ENCODE assay signal across 9 cellular contexts in genomic region chr14:20802341-20803084, GRCh38. TPM values are rescaled to one million over a fixed set of nuclear protein-coding genes. Genes with fewer than 3 reads are reported as not detected.
DNase-seq lines count a peak whose midpoint lies in the region; ATAC-seq and TF ChIP-seq lines count a peak whose summit lies in the region.
"Had no signal": no experiment of that assay in that cellular context is flagged by ENCODE, and none has a peak within 500 bp of the region (broad histone marks: within the 10 kb centered on the region; RNA-seq: fewer than 3 reads in every experiment).

Gene RNASE1, minus strand, starts transcription at chr14:20802844. Its CDS starts 776 bp downstream, at chr14:20802068.

- H3K4me1 ChIP-seq in Peyer's patch (peaks cover 0 to 15% (median 7%) of the 10 kb centered on the region in 4 donors), thoracic aorta (ENCODE audit: control insufficient read depth in 1 of 2, low read depth in 2 of 2) (no peaks in the 10 kb centered on the region)

- no peak within 1 kb of the TSS for H3K4me3 Mint-ChIP-seq in activated naive CD4-positive, alpha-beta T cell treated with anti-CD3 and anti-CD28 coated beads for 36 hours
- H3K4me3 Mint-ChIP-seq: activated CD4-positive, alpha-beta memory T cell treated with anti-CD3 and anti-CD28 coated beads, Interleukin-2, amount 10 ng/mL, durations not matched to agents 7 days and 5 days had no signal

- H3K36me3 ChIP-seq in Peyer's patch = no peaks in the 10 kb centered on the region
- no peaks in the 10 kb centered on the region for H3K36me3 ChIP-seq in thoracic aorta

- H3K27ac Mint-ChIP-seq in activated naive CD4-positive, alpha-beta T cell treated with anti-CD3 and anti-CD28 coated beads for 36 hours = no peak within 1 kb of the TSS
- H3K27ac Mint-ChIP-seq: activated CD4-positive, alpha-beta memory T cell treated with anti-CD3 and anti-CD28 coated beads, Interleukin-2, amount 10 ng/mL, durations not matched to agents 7 days and 5 days had no signal

- TF ChIP-seq CTCF in Peyer's patch (IDR thresholded peaks at IDR 0.05) = no peak
- TF ChIP-seq CTCF in fibroblast of pulmonary artery (IDR thresholded peaks at IDR 0.05; ENCODE audit: low read length, missing control alignments) = no peak
- no peak for TF ChIP-seq CTCF in thoracic aorta (IDR thresholded peaks at IDR 0.05)

- H3K9me3 ChIP-seq in Peyer's patch = no peaks in the 10 kb centered on the region
- no peaks in the 10 kb centered on the region for H3K9me3 ChIP-seq in thoracic aorta

- CTCF ChIA-PET in activated naive CD4-positive, alpha-beta T cell treated with anti-CD3 and anti-CD28 coated beads for 36 hours (lab: Charles Lee) = no interaction called here

- H3K27me3 ChIP-seq in Peyer's patch (no peaks in the 10 kb centered on the region), thoracic aorta (replicated peaks; ENCODE audit: insufficient read depth) (no peaks in the 10 kb centered on the region)

- no peaks in the 10 kb centered on the region for H3K9me3 Mint-ChIP-seq in activated naive CD4-positive, alpha-beta T cell treated with anti-CD3 and anti-CD28 coated beads for 36 hours
- H3K9me3 Mint-ChIP-seq: activated CD4-positive, alpha-beta memory T cell treated with anti-CD3 and anti-CD28 coated beads, Interleukin-2, amount 10 ng/mL, durations not matched to agents 7 days and 5 days had no signal

- ATAC-seq in thoracic aorta (ENCODE audit: insufficient number of reproducible peaks, low FRiP score, low read depth) (no peak), GM21723 (IDR thresholded peaks at IDR 0.05; ENCODE audit: unreplicated experiment) (no peak)

- H3K27me3 Mint-ChIP-seq in activated naive CD4-positive, alpha-beta T cell treated with anti-CD3 and anti-CD28 coated beads for 36 hours (ENCODE audit: low read depth) = no peaks in the 10 kb centered on the region

- peak within 1 kb of the TSS in 3 of 4 donors; percentile 9 to 38 (median 34) for H3K4me3 ChIP-seq in Peyer's patch
- H3K4me3 ChIP-seq in fibroblast of pulmonary artery (replicated peaks; ENCODE audit: low read depth, low read length) = no peak within 1 kb of the TSS
- H3K4me3 ChIP-seq in thoracic aorta = peak within 1 kb of the TSS; percentile 62

- DNase-seq in Peyer's patch = peak in 2 of 3 donors; percentile 59 to 77
- DNase-seq in fibroblast of pulmonary artery (ENCODE audit: low read depth) = peak; percentile 30
- DNase-seq in mucosa of gallbladder (ENCODE audit: low spot score) = peak; percentile 73
- no peak for DNase-seq in thoracic aorta (ENCODE audit: low spot score)
- no peak for DNase-seq in MV-4-11 (lab: John Stamatoyannopoulos, UW)
- DNase-seq in activated naive CD4-positive, alpha-beta T cell treated with anti-CD3 and anti-CD28 coated beads for 36 hours = no peak
- no peak for DNase-seq in HuH-7 (ENCODE audit: low spot score)
- DNase-seq: activated CD4-positive, alpha-beta memory T cell treated with anti-CD3 and anti-CD28 coated beads, Interleukin-2, amount 10 ng/mL, durations not matched to agents 7 days and 5 days had no signal

- H3K36me3 Mint-ChIP-seq in activated naive CD4-positive, alpha-beta T cell treated with anti-CD3 and anti-CD28 coated beads for 36 hours (ENCODE audit: low read depth) = no peaks in the 10 kb centered on the region

- H3K4me1 Mint-ChIP-seq in activated naive CD4-positive, alpha-beta T cell treated with anti-CD3 and anti-CD28 coated beads for 36 hours (ENCODE audit: low read depth) = peaks cover 3% of the 10 kb centered on the region

- peak; percentile 8 to 47 for TF ChIP-seq POLR2A in Peyer's patch (IDR thresholded peaks at IDR 0.05)

- intact Hi-C loops in activated naive CD4-positive, alpha-beta T cell treated with anti-CD3 and anti-CD28 coated beads for 36 hours (cut with micrococcal nuclease) = no loop called here

- peak within 1 kb of the TSS in 3 of 4 donors; percentile 24 to 69 (median 67) for H3K27ac ChIP-seq in Peyer's patch
- H3K27ac ChIP-seq in thoracic aorta = peak within 1 kb of the TSS in 1 of 2 donors; percentile 18

RNA-seq across cellular contexts. Expression of gene RNASE1, which starts in this region (rescaled TPM):
- total RNA-seq in Peyer's patch (100 to 1,000 TPM in 2 of 4 donors, 10 to 100 TPM in 2; 35.5 to 131 (median 90.6) TPM), mucosa of gallbladder (609 TPM), thoracic aorta (100 to 1,000 TPM; 537 to 922 TPM)
- total RNA-seq in activated naive CD4-positive, alpha-beta T cell treated with anti-CD3 and anti-CD28 coated beads for 36 hours = not detected
- total RNA-seq: activated CD4-positive, alpha-beta memory T cell treated with anti-CD3 and anti-CD28 coated beads, Interleukin-2, amount 10 ng/mL, durations not matched to agents 7 days and 5 days had no signal

Comparison
In these comparisons a context has a peak if more than half of its experiments do, and no peak if none do; other contexts are left out.
1. RNA of gene RNASE1 (total RNA-seq): 537 to 922 TPM in thoracic aorta, 609 TPM in mucosa of gallbladder (single experiment) and 35.5 to 131 TPM in Peyer's patch; not detected in activated naive CD4-positive, alpha-beta T cell treated with anti-CD3 and anti-CD28 coated beads for 36 hours; every median in the first group is over 10 times any median in the second.
2. DNase-seq: peak in Peyer's patch (2 of 3), fibroblast of pulmonary artery (single experiment) and mucosa of gallbladder (single experiment); none in thoracic aorta (single experiment), MV-4-11 (single experiment), activated naive CD4-positive, alpha-beta T cell treated with anti-CD3 and anti-CD28 coated beads for 36 hours (single experiment) and HuH-7 (single experiment).